26 cellular contexts compared by ENCODE assay signal in the genomic region with DNA sequence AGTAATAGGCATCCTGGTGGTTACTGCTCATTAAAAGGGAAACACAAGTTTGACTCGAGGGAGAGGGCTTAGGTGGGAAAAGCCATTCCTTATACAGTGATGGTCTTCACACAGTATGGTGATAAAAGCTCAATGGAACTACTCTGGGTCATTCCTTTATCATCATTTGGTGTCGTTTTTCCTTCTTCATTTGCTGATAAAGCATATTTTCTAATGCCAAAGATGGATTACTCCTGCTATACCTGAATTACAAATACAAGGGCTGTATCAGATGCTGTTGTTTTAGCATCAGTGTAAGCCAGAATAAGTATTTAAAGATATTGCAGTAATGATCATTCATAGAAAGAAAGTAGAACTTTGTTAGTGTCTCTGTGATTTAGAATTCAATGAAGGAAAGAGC.
"Had no signal": no experiment of that assay in that cellular context is flagged by ENCODE, and none has a peak within 500 bp of the region (broad histone marks: within the 10 kb centered on the region; RNA-seq: fewer than 3 reads in every experiment).

No MANE protein-coding gene starts in this region.

- H3K27ac ChIP-seq: colonic mucosa, epithelial cell of prostate, esophagus squamous epithelium, gastrocnemius medialis, heart right ventricle, left lung, lower lobe of right lung had no signal

- H3K9me3 ChIP-seq: colonic mucosa, esophagus squamous epithelium, gastrocnemius medialis, heart right ventricle, left lung, lower lobe of right lung, mucosa of descending colon had no signal

- H3K27me3 ChIP-seq: colonic mucosa, esophagus squamous epithelium, gastrocnemius medialis, left lung had no signal

- ATAC-seq: effector memory CD8-positive, alpha-beta T cell; esophagus mucosa; gastrocnemius medialis; heart right ventricle; left cardiac atrium; left lung; left ventricle myocardium superior; lower lobe of right lung; mucosa of descending colon had no signal

- H3K4me1 ChIP-seq: colonic mucosa, esophagus squamous epithelium, gastrocnemius medialis, heart right ventricle, left lung, lower lobe of right lung had no signal

- H3K36me3 ChIP-seq: colonic mucosa, esophagus squamous epithelium, gastrocnemius medialis, heart right ventricle, left lung, lower lobe of right lung had no signal

- H3K4me3 ChIP-seq: colonic mucosa, esophagus squamous epithelium, gastrocnemius medialis, heart right ventricle, left lung, lower lobe of right lung, mucosa of descending colon had no signal

- FAIRE-seq: endometrium, islet of Langerhans, keratinocyte had no signal

- DNase-seq: colonic mucosa; cortex of kidney; effector CD8-positive, alpha-beta T cell; effector memory CD8-positive, alpha-beta T cell; endodermal cell; erythroblast; esophagus squamous epithelium; foreskin fibroblast; foreskin melanocyte; gastrocnemius medialis; glutamatergic neuron; head of caudate nucleus; heart right ventricle; hippocampal formation; left cardiac atrium; left lung; left ventricle myocardium superior; lower lobe of right lung; mesenchymal stem cell; mucosa of descending colon; naive B cell had no signal
